ENCODE assay signal across 19 cellular contexts in the genomic region with DNA sequence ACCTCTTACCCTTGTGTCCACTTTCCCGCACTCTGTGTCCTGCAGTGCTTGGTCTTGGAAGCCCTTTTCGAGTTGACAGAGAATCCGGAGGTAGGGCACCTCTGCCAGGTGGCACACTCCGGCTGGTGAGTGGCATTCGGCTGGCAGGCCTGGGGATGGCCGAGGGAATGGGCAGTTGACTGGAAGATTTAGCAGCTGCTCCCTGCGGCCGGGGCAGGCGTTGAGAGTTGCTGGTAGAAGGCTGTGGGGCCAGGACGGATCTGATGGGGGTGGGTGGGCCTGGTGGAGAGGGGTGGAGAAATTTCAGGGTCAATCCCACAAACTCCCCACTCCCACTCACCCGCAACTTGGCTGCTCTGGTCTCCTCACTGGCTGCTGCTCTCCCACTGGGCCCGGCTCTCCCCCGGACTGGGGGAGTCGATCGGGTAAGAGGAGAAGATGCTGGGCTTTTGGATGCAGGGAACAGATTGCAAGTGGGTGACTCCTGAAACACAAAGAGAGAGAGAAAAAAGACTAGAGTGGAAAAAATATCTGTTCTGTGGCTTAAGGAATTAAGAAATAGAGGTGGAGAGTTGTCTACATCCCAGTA. TPM values are rescaled to one million over a fixed set of nuclear protein-coding genes. Genes with fewer than 3 reads are reported as not detected.
DNase-seq lines count a peak whose midpoint lies in the region; TF ChIP-seq lines count a peak whose summit lies in the region.
"Had no signal": no experiment of that assay in that cellular context is flagged by ENCODE, and none has a peak within 500 bp of the region (broad histone marks: within the 10 kb centered on the region; RNA-seq: fewer than 3 reads in every experiment).

No MANE protein-coding gene starts in this region.

- no peaks in the 10 kb centered on the region for H3K9me3 Mint-ChIP-seq in activated CD4-positive, alpha-beta memory T cell treated with anti-CD3 and anti-CD28 coated beads, Interleukin-2, amount 10 ng/mL, durations not matched to agents 7 days and 5 days
- H3K9me3 Mint-ChIP-seq in activated CD4-positive, alpha-beta memory T cell treated with anti-CD3 and anti-CD28 coated beads for 36 hours = no peaks in the 10 kb centered on the region
- H3K9me3 Mint-ChIP-seq: activated CD4-positive, alpha-beta T cell treated with anti-CD3 and anti-CD28 coated beads, Interleukin-2, amount 10 ng/mL, durations not matched to agents 24 days and 14 days; activated naive CD4-positive, alpha-beta T cell treated with anti-CD3 and anti-CD28 coated beads for 36 hours; immature natural killer cell had no signal

- no peaks in the 10 kb centered on the region for H4K20me1 ChIP-seq in fibroblast of lung (ENCODE audit: control insufficient read depth, extremely low read depth, insufficient read depth, low read length)

- H3K4me2 ChIP-seq in fibroblast of lung (ENCODE audit: extremely low read depth, insufficient read depth, low read length) = peak overlapping the region; percentile 97
- peak overlapping the region; percentile 97 for H3K4me2 ChIP-seq in skeletal muscle satellite cell (ENCODE audit: low read length)

- no peaks in the 10 kb centered on the region for H3K27me3 Mint-ChIP-seq in activated CD4-positive, alpha-beta memory T cell treated with anti-CD3 and anti-CD28 coated beads, Interleukin-2, amount 10 ng/mL, durations not matched to agents 7 days and 5 days
- no peaks in the 10 kb centered on the region for H3K27me3 Mint-ChIP-seq in activated CD4-positive, alpha-beta memory T cell treated with anti-CD3 and anti-CD28 coated beads for 36 hours
- H3K27me3 Mint-ChIP-seq: activated CD4-positive, alpha-beta T cell treated with anti-CD3 and anti-CD28 coated beads, Interleukin-2, amount 10 ng/mL, durations not matched to agents 24 days and 14 days; progenitor cell of endocrine pancreas had no signal

- H3K4me3 ChIP-seq in SJSA1 = peak overlapping the region; percentile 54; the same call in 1 of the 2 replicates
- H3K4me3 ChIP-seq in fibroblast of lung (replicated peaks in 1 of 4; ENCODE audit: control extremely low read depth in 1 of 4, insufficient read depth in 1 of 4, low read depth in 3 of 4, low read length in 4 of 4) = peak overlapping the region in 2 of 4 experiments; percentile 74 to 85
- H3K4me3 ChIP-seq in skeletal muscle satellite cell (ENCODE audit: low read length) = no peak overlapping the region
- H3K4me3 ChIP-seq: A549, thyroid gland had no signal

- no peak overlapping the region for H3K27ac Mint-ChIP-seq in activated CD4-positive, alpha-beta memory T cell treated with anti-CD3 and anti-CD28 coated beads, Interleukin-2, amount 10 ng/mL, durations not matched to agents 7 days and 5 days
- H3K27ac Mint-ChIP-seq in activated CD4-positive, alpha-beta memory T cell treated with anti-CD3 and anti-CD28 coated beads for 36 hours = no peak overlapping the region
- H3K27ac Mint-ChIP-seq: activated CD4-positive, alpha-beta T cell treated with anti-CD3 and anti-CD28 coated beads, Interleukin-2, amount 10 ng/mL, durations not matched to agents 24 days and 14 days; activated naive CD4-positive, alpha-beta T cell treated with anti-CD3 and anti-CD28 coated beads for 36 hours; progenitor cell of endocrine pancreas had no signal

- H3K36me3 Mint-ChIP-seq in activated CD4-positive, alpha-beta memory T cell treated with anti-CD3 and anti-CD28 coated beads, Interleukin-2, amount 10 ng/mL, durations not matched to agents 7 days and 5 days (ENCODE audit: low read depth) = peaks cover 27% of the 10 kb centered on the region
- H3K36me3 Mint-ChIP-seq in activated CD4-positive, alpha-beta memory T cell treated with anti-CD3 and anti-CD28 coated beads for 36 hours = no peaks in the 10 kb centered on the region

- peaks cover 47% of the 10 kb centered on the region for H3K36me3 ChIP-seq in SJSA1
- no peaks in the 10 kb centered on the region for H3K36me3 ChIP-seq in fibroblast of lung (ENCODE audit: control insufficient read depth, insufficient read depth, low read length)
- peaks cover 20% of the 10 kb centered on the region for H3K36me3 ChIP-seq in skeletal muscle satellite cell (ENCODE audit: insufficient read depth, low read length)
- H3K36me3 ChIP-seq: thyroid gland had no signal

- H3K27ac ChIP-seq in SJSA1 (no peak overlapping the region), fibroblast of lung (ENCODE audit: insufficient read depth, low read length) (no peak overlapping the region)
- H3K27ac ChIP-seq: thyroid gland had no signal

- CTCF ChIA-PET in activated CD4-positive, alpha-beta memory T cell treated with anti-CD3 and anti-CD28 coated beads, Interleukin-2, amount 10 ng/mL, durations not matched to agents 7 days and 5 days (lab: Charles Lee) = interaction anchor here (1.4 to 3.0 kb wide), 2 partner anchors 69 to 118 kb away, joined by 3 to 31 read pairs; partner anchors contain the start of gene SORT1
- CTCF ChIA-PET in activated CD4-positive, alpha-beta memory T cell treated with anti-CD3 and anti-CD28 coated beads for 36 hours (lab: Charles Lee) = interaction anchor here (0.7 to 5.4 kb wide), 4 partner anchors 79 to 252 kb away, joined by 3 to 205 read pairs (median 66); partner anchors contain the start of gene SORT1

- peak overlapping the region; percentile 22 for H3K4me3 Mint-ChIP-seq in activated CD4-positive, alpha-beta memory T cell treated with anti-CD3 and anti-CD28 coated beads, Interleukin-2, amount 10 ng/mL, durations not matched to agents 7 days and 5 days
- H3K4me3 Mint-ChIP-seq in activated CD4-positive, alpha-beta memory T cell treated with anti-CD3 and anti-CD28 coated beads for 36 hours = no peak overlapping the region

- H3K4me1 Mint-ChIP-seq in activated CD4-positive, alpha-beta memory T cell treated with anti-CD3 and anti-CD28 coated beads, Interleukin-2, amount 10 ng/mL, durations not matched to agents 7 days and 5 days = peaks cover 40% of the 10 kb centered on the region
- H3K4me1 Mint-ChIP-seq in activated CD4-positive, alpha-beta memory T cell treated with anti-CD3 and anti-CD28 coated beads for 36 hours (ENCODE audit: low read depth) = peaks cover 15% of the 10 kb centered on the region

- no peak overlapping the region for H3K9ac ChIP-seq in fibroblast of lung (ENCODE audit: insufficient read depth, low read length)
- no peak overlapping the region for H3K9ac ChIP-seq in skeletal muscle satellite cell (ENCODE audit: low read depth, low read length)

- peaks cover 22% of the 10 kb centered on the region for H3K79me2 ChIP-seq in fibroblast of lung (ENCODE audit: control insufficient read depth, insufficient read depth, low read length)

- intact Hi-C loops in activated CD4-positive, alpha-beta memory T cell treated with anti-CD3 and anti-CD28 coated beads for 36 hours (cut with micrococcal nuclease) = loop anchor here (5.0 kb wide), 2 partner anchors 201 to 341 kb away; partner anchors contain the start of gene ATXN7L2

- H2AFZ ChIP-seq in fibroblast of lung (ENCODE audit: low read length) = no peak overlapping the region

- H3K9me3 ChIP-seq in SJSA1 (replicated peaks) = no peaks in the 10 kb centered on the region
- H3K9me3 ChIP-seq in fibroblast of lung (ENCODE audit: control insufficient read depth, insufficient read depth, low read depth, low read length) = no peaks in the 10 kb centered on the region
- no peaks in the 10 kb centered on the region for H3K9me3 ChIP-seq in skeletal muscle satellite cell (replicated peaks; ENCODE audit: low read length)
- H3K9me3 ChIP-seq: A549, thyroid gland had no signal

- POLR2A ChIA-PET in activated CD4-positive, alpha-beta memory T cell treated with anti-CD3 and anti-CD28 coated beads, Interleukin-2, amount 10 ng/mL, durations not matched to agents 7 days and 5 days (lab: Charles Lee) = interaction anchor here (2.9 kb wide), 1 partner anchor 144 kb away, joined by 27 read pairs; the partner anchor contains the start of gene PSMA5
- POLR2A ChIA-PET in activated CD4-positive, alpha-beta memory T cell treated with anti-CD3 and anti-CD28 coated beads for 36 hours (lab: Charles Lee) = no interaction called here

- DNase-seq in activated CD4-positive, alpha-beta memory T cell treated with anti-CD3 and anti-CD28 coated beads, Interleukin-2, amount 10 ng/mL, durations not matched to agents 7 days and 5 days = no peak
- DNase-seq in activated CD4-positive, alpha-beta memory T cell treated with anti-CD3 and anti-CD28 coated beads for 36 hours = no peak
- DNase-seq in SJSA1 (ENCODE audit: low read depth in 1 of 2, low spot score in 2 of 2) (peak in 1 of 2 experiments; percentile 40), fibroblast of lung (ENCODE audit: low read depth in 2 of 2) (no peak), SHP77 (lab: John Stamatoyannopoulos, UW) (no peak), amygdala (lab: John Stamatoyannopoulos, UW) (no peak)
- no peak for DNase-seq in stimulated activated CD4-positive, alpha-beta T cell treated with anti-CD3 and anti-CD28 coated beads, Interleukin-4, amount 100 ng/mL, for 24 hours
- DNase-seq: activated CD4-positive, alpha-beta T cell treated with anti-CD3 and anti-CD28 coated beads, Interleukin-2, amount 10 ng/mL, durations not matched to agents 24 days and 14 days; activated naive CD4-positive, alpha-beta T cell treated with anti-CD3 and anti-CD28 coated beads for 36 hours; DMS53; immature natural killer cell; NCI-H748 treated with DMSO at 0.1 percent for 48 hours; small intestine; thyroid gland had no signal

- TF ChIP-seq CTCF in fibroblast of lung (conservative IDR thresholded peaks at IDR 0.05 in 1 of 2, IDR thresholded peaks at IDR 0.05 in 1 of 2; ENCODE audit: low read depth in 1 of 2, low read length in 2 of 2) = no peak

- H3K4me1 ChIP-seq in SJSA1 (replicated peaks) (peaks cover 42% of the 10 kb centered on the region), fibroblast of lung (ENCODE audit: control insufficient read depth, extremely low read depth, insufficient read depth, low read length) (peaks cover 3% of the 10 kb centered on the region), skeletal muscle satellite cell (ENCODE audit: control insufficient read depth, insufficient read depth, low read length) (peaks cover 37% of the 10 kb centered on the region)

- no peaks in the 10 kb centered on the region for H3K27me3 ChIP-seq in SJSA1 (replicated peaks)
- no peaks in the 10 kb centered on the region for H3K27me3 ChIP-seq in fibroblast of lung (ENCODE audit: control insufficient read depth, insufficient read depth, low read length)
- no peaks in the 10 kb centered on the region for H3K27me3 ChIP-seq in skeletal muscle satellite cell (ENCODE audit: control insufficient read depth, insufficient read depth, low read length)
- H3K27me3 ChIP-seq: thyroid gland had no signal

RNA-seq across cellular contexts. Expression of gene PSRC1, which starts 2.1 kb away (rescaled TPM):
- 10 to 100 TPM; 27.0 to 28.7 TPM for total RNA-seq in activated CD4-positive, alpha-beta memory T cell treated with anti-CD3 and anti-CD28 coated beads, Interleukin-2, amount 10 ng/mL, durations not matched to agents 7 days and 5 days
- total RNA-seq in activated CD4-positive, alpha-beta memory T cell treated with anti-CD3 and anti-CD28 coated beads for 36 hours = 10 to 100 TPM; 14.9 to 16.3 TPM
- 94.1 and 137 TPM in 2 replicates for total RNA-seq in SJSA1 (2014; rRNA removed; shearing (Covaris generic))
- 4.1 and 8.3 TPM in 2 replicates for total RNA-seq in fibroblast of lung
- polyA plus RNA-seq in fibroblast of lung = 9.9 and 18.5 TPM in 2 replicates
- 10.5 and 20.1 TPM in 2 replicates for polyA plus RNA-seq in fibroblast of lung (2012)
- 8.0 and 16.7 TPM in 2 replicates for polyA minus RNA-seq in fibroblast of lung (ENCODE audit: low replicate concordance)
- total RNA-seq in skeletal muscle satellite cell (2012; rRNA removed) = 9.4 TPM in 2 replicates

RNA-seq across cellular contexts. Expression of gene MYBPHL, which starts 25.9 kb away (rescaled TPM):
- not detected for total RNA-seq in activated CD4-positive, alpha-beta memory T cell treated with anti-CD3 and anti-CD28 coated beads, Interleukin-2, amount 10 ng/mL, durations not matched to agents 7 days and 5 days
- total RNA-seq in activated CD4-positive, alpha-beta memory T cell treated with anti-CD3 and anti-CD28 coated beads for 36 hours = not detected
- total RNA-seq in SJSA1 (2014; rRNA removed; shearing (Covaris generic)) = not detected in 2 replicates
- not detected in 2 replicates for total RNA-seq in fibroblast of lung
- not detected in 2 replicates for polyA plus RNA-seq in fibroblast of lung
- polyA plus RNA-seq in fibroblast of lung (2012) = not detected in 2 replicates
- polyA minus RNA-seq in fibroblast of lung (ENCODE audit: low replicate concordance) = not detected in 2 replicates
- not detected in 2 replicates for total RNA-seq in skeletal muscle satellite cell (2012; rRNA removed)
- total RNA-seq: activated CD4-positive, alpha-beta T cell treated with anti-CD3 and anti-CD28 coated beads, Interleukin-2, amount 10 ng/mL, durations not matched to agents 24 days and 14 days; activated naive CD4-positive, alpha-beta T cell treated with anti-CD3 and anti-CD28 coated beads for 36 hours; lower leg skin; myocyte; thyroid gland had no signal
- polyA plus RNA-seq: A549, immature natural killer cell had no signal

RNA-seq across cellular contexts. Expression of gene CELSR2, which starts 31.5 kb away (rescaled TPM):
- total RNA-seq in activated CD4-positive, alpha-beta memory T cell treated with anti-CD3 and anti-CD28 coated beads, Interleukin-2, amount 10 ng/mL, durations not matched to agents 7 days and 5 days = 1 to 10 TPM; 2.0 to 2.2 TPM
- total RNA-seq in activated CD4-positive, alpha-beta memory T cell treated with anti-CD3 and anti-CD28 coated beads for 36 hours = 1 to 10 TPM; 1.0 to 1.3 TPM
- total RNA-seq in SJSA1 (2014; rRNA removed; shearing (Covaris generic)) = 0.11 TPM in 1 of 2 replicates, not detected in the other
- total RNA-seq in fibroblast of lung = 3.1 and 3.5 TPM in 2 replicates
- 0.67 and 1.2 TPM in 2 replicates for polyA plus RNA-seq in fibroblast of lung
- polyA plus RNA-seq in fibroblast of lung (2012) = 1.3 and 1.7 TPM in 2 replicates
- 6.3 and 10.1 TPM in 2 replicates for polyA minus RNA-seq in fibroblast of lung (ENCODE audit: low replicate concordance)
- 0.25 and 0.44 TPM in 2 replicates for total RNA-seq in skeletal muscle satellite cell (2012; rRNA removed)
